Comparison of ENCODE assay signal across 1 cellular context in genomic region chr2:98158305-98158704, GRCh38.
TF ChIP-seq lines count a peak whose summit lies in the region.

No MANE protein-coding gene starts in this region.

TF ChIP-seq in WTC11, 78 proteins besides CTCF, POLR2A, EP300 and RAD21 (continued from another document):
- TF ChIP-seq FOXP4 (CRISPR knock-in tag; IDR thresholded peaks at IDR 0.05): no peak
- TF ChIP-seq ZNF121 (CRISPR knock-in tag; IDR thresholded peaks at IDR 0.05): no peak
- TF ChIP-seq ZNF232 (CRISPR knock-in tag; IDR thresholded peaks at IDR 0.05): no peak
- TF ChIP-seq, protein P1, sequence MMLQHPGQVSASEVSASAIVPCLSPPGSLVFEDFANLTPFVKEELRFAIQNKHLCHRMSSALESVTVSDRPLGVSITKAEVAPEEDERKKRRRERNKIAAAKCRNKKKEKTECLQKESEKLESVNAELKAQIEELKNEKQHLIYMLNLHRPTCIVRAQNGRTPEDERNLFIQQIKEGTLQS (CRISPR knock-in tag; conservative IDR thresholded peaks at IDR 0.05): no peak
- no peak for TF ChIP-seq TP53 (CRISPR knock-in tag; IDR thresholded peaks at IDR 0.05)
- TF ChIP-seq, protein P2, sequence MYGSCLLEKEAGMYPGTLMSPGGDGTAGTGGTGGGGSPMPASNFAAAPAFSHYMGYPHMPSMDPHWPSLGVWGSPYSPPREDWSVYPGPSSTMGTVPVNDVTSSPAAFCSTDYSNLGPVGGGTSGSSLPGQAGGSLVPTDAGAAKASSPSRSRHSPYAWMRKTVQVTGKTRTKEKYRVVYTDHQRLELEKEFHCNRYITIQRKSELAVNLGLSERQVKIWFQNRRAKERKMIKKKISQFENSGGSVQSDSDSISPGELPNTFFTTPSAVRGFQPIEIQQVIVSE (CRISPR knock-in tag; IDR thresholded peaks at IDR 0.05; ENCODE audit: borderline replicate concordance): no peak
- TF ChIP-seq ERG (CRISPR knock-in tag; IDR thresholded peaks at IDR 0.05): no peak
